18 cellular contexts compared by ENCODE assay signal in genomic region chr10:83606275-83606674, GRCh38.
A peak's percentile ranks its signal among the peaks of the same experiment; 100 is the strongest.
DNase-seq lines count a peak whose midpoint lies in the region; FAIRE-seq and TF ChIP-seq lines count a peak whose summit lies in the region.
"Had no signal": no experiment of that assay in that cellular context is flagged by ENCODE, and none has a peak within 500 bp of the region (broad histone marks: within the 10 kb centered on the region; RNA-seq: fewer than 3 reads in every experiment).

No MANE protein-coding gene starts in this region.

- no peak overlapping the region for H3K4ac ChIP-seq in H1 (replicated peaks; ENCODE audit: insufficient read length, low read depth, low read length)

- CTCF ChIA-PET in H1 (lab: Charles Lee; ENCODE audit: partially characterized antibody) = no interaction called here
- CTCF ChIA-PET in activated CD4-positive, alpha-beta memory T cell treated with anti-CD3 and anti-CD28 coated beads for 36 hours (lab: Charles Lee) = no interaction called here

- H4K20me1 ChIP-seq in H1 (replicated peaks in 1 of 2; ENCODE audit: control insufficient read depth in 1 of 2, insufficient read depth in 2 of 2, low read length in 2 of 2) = no peaks in the 10 kb centered on the region

- H2AK5ac ChIP-seq in H1 (ENCODE audit: low read depth, low read length) = no peak overlapping the region

- peak overlapping the region; percentile 51 for H4K5ac ChIP-seq in H1 (ENCODE audit: insufficient read length, low read depth, low read length)

- peak overlapping the region; percentile 1 for H4K91ac ChIP-seq in H1 (replicated peaks; ENCODE audit: insufficient read length, low read length)

- DNase-seq in DMS53 treated with DMSO at 0.1 percent for 48 hours (lab: John Stamatoyannopoulos, UW; ENCODE audit: unreplicated experiment) = peak; percentile 67
- peak; percentile 49 for DNase-seq in LNCaP clone FGC (ENCODE audit: low read depth)
- DNase-seq in H1 (ENCODE audit: low read depth in 1 of 2, low spot score in 2 of 2) = peak in 1 of 2 experiments; percentile 45
- peak; percentile 82 for DNase-seq in islet precursor cell
- no peak for DNase-seq in activated gamma-delta T cell (lab: John Stamatoyannopoulos, UW)
- no peak for DNase-seq in activated CD4-positive, alpha-beta memory T cell treated with anti-CD3 and anti-CD28 coated beads for 36 hours
- no peak for DNase-seq in NCI-H2227 (lab: John Stamatoyannopoulos, UW; ENCODE audit: unreplicated experiment)
- no peak for DNase-seq in NAMALWA (ENCODE audit: low spot score)
- DNase-seq: amniotic stem cell, COR-L47, heart left ventricle, posterior cingulate gyrus, T-cell, uterus had no signal

- no peaks in the 10 kb centered on the region for H3K27me3 ChIP-seq in H1 (replicated peaks in 1 of 4; ENCODE audit: control insufficient read depth in 3 of 4, extremely low read depth in 1 of 4, insufficient read depth in 3 of 4, low read length in 3 of 4)
- H3K27me3 ChIP-seq: heart left ventricle, uterus had no signal

- no peaks in the 10 kb centered on the region for H3K36me3 Mint-ChIP-seq in activated CD4-positive, alpha-beta memory T cell treated with anti-CD3 and anti-CD28 coated beads for 36 hours
- H3K36me3 Mint-ChIP-seq: T-cell had no signal

- POLR2A ChIA-PET in H1 (lab: Charles Lee; ENCODE audit: partially characterized antibody) = no interaction called here
- POLR2A ChIA-PET in activated CD4-positive, alpha-beta memory T cell treated with anti-CD3 and anti-CD28 coated beads for 36 hours (lab: Charles Lee) = no interaction called here

- H3K27ac Mint-ChIP-seq in activated CD4-positive, alpha-beta memory T cell treated with anti-CD3 and anti-CD28 coated beads for 36 hours = no peak overlapping the region
- H3K27ac Mint-ChIP-seq: IgD-negative memory B cell; stimulated activated naive CD8-positive, alpha-beta T cell treated with anti-CD3 and anti-CD28 coated beads, Interleukin-15, Interleukin-2, amounts not matched to agents 100 ng/mL and 50 ng/mL, for 24 hours; T-cell had no signal

- H3K23me2 ChIP-seq in H1 (ENCODE audit: low read depth, low read length) = no peaks in the 10 kb centered on the region

- TF ChIP-seq EP300 in H1 (IDR thresholded peaks at IDR 0.05; ENCODE audit: borderline replicate concordance in 1 of 2, low read depth in 2 of 2, low read length in 2 of 2) = no peak

- H2BK120ac ChIP-seq in H1 (replicated peaks; ENCODE audit: low read depth, low read length) = no peak overlapping the region

- peak overlapping the region; percentile 44 to 46; a peak in 2 of 4 replicates for H3K4me2 ChIP-seq in H1 (ENCODE audit: insufficient read depth in 1 of 2, low read depth in 2 of 2, low read length in 2 of 2)

- no peak overlapping the region for H3K14ac ChIP-seq in H1 (ENCODE audit: insufficient read length)

- no peak overlapping the region for H2BK15ac ChIP-seq in H1 (ENCODE audit: low read length)

- H3K4me1 Mint-ChIP-seq in activated CD4-positive, alpha-beta memory T cell treated with anti-CD3 and anti-CD28 coated beads for 36 hours (ENCODE audit: low read depth) = peaks cover 6% of the 10 kb centered on the region

- no peak overlapping the region for H3K23ac ChIP-seq in H1 (ENCODE audit: insufficient read length)

- TF ChIP-seq RAD21 in H1 (IDR thresholded peaks at IDR 0.05 in 1 of 2, conservative IDR thresholded peaks at IDR 0.05 in 1 of 2; ENCODE audit: low read depth in 2 of 2, low read length in 2 of 2) = no peak

- no peak for TF ChIP-seq POLR2A in H1 (IDR thresholded peaks at IDR 0.05; ENCODE audit: control extremely low read depth in 1 of 2, low read depth in 2 of 2, low read length in 2 of 2)

- H2BK5ac ChIP-seq in H1 (ENCODE audit: low read depth, low read length) = no peak overlapping the region

- H3K56ac ChIP-seq in H1 (replicated peaks; ENCODE audit: insufficient read length, low read depth, low read length) = no peak overlapping the region

- H3K9ac ChIP-seq in H1 (replicated peaks in 1 of 4; ENCODE audit: extremely low read depth in 1 of 4, low read depth in 3 of 4, low read length in 3 of 4) = no peak overlapping the region

- H3K79me2 ChIP-seq in H1 (ENCODE audit: control insufficient read depth in 1 of 2, insufficient read depth in 2 of 2, low read length in 2 of 2) = no peaks in the 10 kb centered on the region

- H3K79me1 ChIP-seq in H1 (ENCODE audit: low read depth, low read length) = no peaks in the 10 kb centered on the region

- no peaks in the 10 kb centered on the region for H3K36me3 ChIP-seq in H1 (ENCODE audit: control insufficient read depth in 2 of 4, insufficient read depth in 4 of 4, low read length in 3 of 4)
- H3K36me3 ChIP-seq: heart left ventricle, uterus had no signal

- peak overlapping the region; percentile 93 for H2AFZ ChIP-seq in H1 (ENCODE audit: low read length)

- H2BK20ac ChIP-seq in H1 (ENCODE audit: low read length) = no peak overlapping the region

- H3K4me1 ChIP-seq in H1 (replicated peaks in 1 of 4; ENCODE audit: control insufficient read depth in 3 of 4, insufficient read depth in 4 of 4, low read length in 3 of 4) = peaks cover 0 to 9% (median 3%) of the 10 kb centered on the region in 4 experiments; a peak in 5 of 7 replicates
- H3K4me1 ChIP-seq: uterus had no signal

- no peak for TF ChIP-seq CTCF in LNCaP clone FGC (IDR thresholded peaks at IDR 0.05; ENCODE audit: control insufficient read depth, extremely low read depth, insufficient read depth)
- no peak for TF ChIP-seq CTCF in H1 (IDR thresholded peaks at IDR 0.05; ENCODE audit: control extremely low read depth in 1 of 3, insufficient read depth in 1 of 3, low read depth in 1 of 3, low read length in 3 of 3)

- no peaks in the 10 kb centered on the region for H3K9me3 ChIP-seq in H1 (ENCODE audit: insufficient read depth in 2 of 2, low read depth in 1 of 2, low read length in 1 of 2)
- H3K9me3 ChIP-seq: uterus had no signal

- H4K8ac ChIP-seq in H1 (ENCODE audit: extremely low read depth, insufficient read depth, low read length) = no peak overlapping the region

- H3K4me3 Mint-ChIP-seq in activated CD4-positive, alpha-beta memory T cell treated with anti-CD3 and anti-CD28 coated beads for 36 hours = no peak overlapping the region
- H3K4me3 Mint-ChIP-seq: IgD-negative memory B cell; stimulated activated naive CD8-positive, alpha-beta T cell treated with anti-CD3 and anti-CD28 coated beads, Interleukin-15, Interleukin-2, amounts not matched to agents 100 ng/mL and 50 ng/mL, for 24 hours; T-cell had no signal

- FAIRE-seq in H1 (lab: Jason Lieb, UNC) = no peak

- H3K4me3 ChIP-seq in LNCaP clone FGC (ENCODE audit: low read depth, low read length) = no peak overlapping the region
- H3K4me3 ChIP-seq in H1 (ENCODE audit: extremely low read depth in 1 of 4, insufficient read depth in 2 of 4, low read depth in 3 of 4, low read length in 4 of 4) = no peak overlapping the region
- H3K4me3 ChIP-seq: heart left ventricle, uterus had no signal

- intact Hi-C loops in activated CD4-positive, alpha-beta memory T cell treated with anti-CD3 and anti-CD28 coated beads for 36 hours (cut with micrococcal nuclease) = no loop called here

- H3K9me3 Mint-ChIP-seq in activated CD4-positive, alpha-beta memory T cell treated with anti-CD3 and anti-CD28 coated beads for 36 hours = peaks cover 2% of the 10 kb centered on the region

- no peak overlapping the region for H2BK12ac ChIP-seq in H1 (ENCODE audit: low read depth, low read length)

- H3K27me3 Mint-ChIP-seq in activated CD4-positive, alpha-beta memory T cell treated with anti-CD3 and anti-CD28 coated beads for 36 hours = no peaks in the 10 kb centered on the region
- H3K27me3 Mint-ChIP-seq: IgD-negative memory B cell; stimulated activated naive CD8-positive, alpha-beta T cell treated with anti-CD3 and anti-CD28 coated beads, Interleukin-15, Interleukin-2, amounts not matched to agents 100 ng/mL and 50 ng/mL, for 24 hours; T-cell had no signal

- no peak overlapping the region for H3K27ac ChIP-seq in H1 (ENCODE audit: low read depth, low read length)
- H3K27ac ChIP-seq: epithelial cell of prostate, uterus, VCaP had no signal

- H3K18ac ChIP-seq in H1 (ENCODE audit: extremely low read depth, low read length) = no peak overlapping the region; the same call in 1 of the 2 replicates

TF ChIP-seq in H1, 55 proteins besides CTCF, POLR2A, EP300 and RAD21:
- TF ChIP-seq ASH2L (IDR thresholded peaks at IDR 0.05; ENCODE audit: low read length) = peak; percentile 39
- TF ChIP-seq SIX5 (IDR thresholded peaks at IDR 0.05; ENCODE audit: low read depth, low read length) = no peak

Comparison
In these comparisons a context has a peak if more than half of its experiments do, and no peak if none do; other contexts are left out.
1. DNase-seq: peak in DMS53 treated with DMSO at 0.1 percent for 48 hours (single experiment), LNCaP clone FGC (single experiment) and islet precursor cell (single experiment); none in activated gamma-delta T cell (single experiment), activated CD4-positive, alpha-beta memory T cell treated with anti-CD3 and anti-CD28 coated beads for 36 hours (single experiment), NCI-H2227 (single experiment) and NAMALWA (single experiment).